ENCODE assay signal across 2 cellular contexts in the genomic region with DNA sequence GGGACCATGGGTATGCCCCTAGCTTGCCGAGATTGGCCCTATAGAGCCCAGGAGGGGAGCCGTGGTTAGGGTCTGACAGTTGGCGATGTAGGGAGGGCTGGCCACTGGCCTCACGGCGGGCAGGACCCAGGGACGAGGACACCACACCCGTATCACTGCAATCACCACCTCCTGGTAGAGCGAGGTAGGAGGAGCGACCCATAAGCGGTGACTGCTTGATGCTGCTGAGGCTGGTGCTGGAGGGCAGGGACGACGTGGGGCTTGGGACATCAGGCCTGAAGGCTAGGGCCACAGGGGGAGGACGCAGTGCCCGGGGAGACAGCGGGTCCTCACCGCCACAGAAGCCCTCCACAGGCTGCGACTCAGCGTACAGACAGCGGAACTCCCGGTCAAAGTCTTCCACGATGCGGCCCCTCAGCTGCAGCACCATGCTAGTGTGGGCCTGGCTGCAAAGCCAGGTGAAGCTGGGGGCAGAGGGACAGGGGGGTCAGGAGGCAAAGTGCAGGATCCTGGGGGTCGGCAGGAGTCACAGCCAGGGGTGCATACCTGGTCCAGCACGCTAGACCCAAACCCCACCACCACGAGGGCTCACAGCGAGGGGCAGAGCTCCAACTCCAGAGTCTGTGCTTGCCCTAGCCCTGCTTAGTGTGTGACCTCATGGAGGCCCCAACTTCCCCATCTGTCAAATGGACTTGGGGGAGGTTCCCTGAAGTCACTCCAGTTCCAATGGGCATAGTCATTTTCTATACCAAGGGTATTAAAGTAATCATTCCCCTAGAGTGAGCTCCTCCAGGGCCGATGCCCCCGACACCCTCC.
TF ChIP-seq lines count a peak whose summit lies in the region.

No MANE protein-coding gene starts in this region.

TF ChIP-seq in HepG2, 621 proteins besides CTCF, POLR2A, EP300 and RAD21 (continues in another document):
- TF ChIP-seq, protein P1, sequence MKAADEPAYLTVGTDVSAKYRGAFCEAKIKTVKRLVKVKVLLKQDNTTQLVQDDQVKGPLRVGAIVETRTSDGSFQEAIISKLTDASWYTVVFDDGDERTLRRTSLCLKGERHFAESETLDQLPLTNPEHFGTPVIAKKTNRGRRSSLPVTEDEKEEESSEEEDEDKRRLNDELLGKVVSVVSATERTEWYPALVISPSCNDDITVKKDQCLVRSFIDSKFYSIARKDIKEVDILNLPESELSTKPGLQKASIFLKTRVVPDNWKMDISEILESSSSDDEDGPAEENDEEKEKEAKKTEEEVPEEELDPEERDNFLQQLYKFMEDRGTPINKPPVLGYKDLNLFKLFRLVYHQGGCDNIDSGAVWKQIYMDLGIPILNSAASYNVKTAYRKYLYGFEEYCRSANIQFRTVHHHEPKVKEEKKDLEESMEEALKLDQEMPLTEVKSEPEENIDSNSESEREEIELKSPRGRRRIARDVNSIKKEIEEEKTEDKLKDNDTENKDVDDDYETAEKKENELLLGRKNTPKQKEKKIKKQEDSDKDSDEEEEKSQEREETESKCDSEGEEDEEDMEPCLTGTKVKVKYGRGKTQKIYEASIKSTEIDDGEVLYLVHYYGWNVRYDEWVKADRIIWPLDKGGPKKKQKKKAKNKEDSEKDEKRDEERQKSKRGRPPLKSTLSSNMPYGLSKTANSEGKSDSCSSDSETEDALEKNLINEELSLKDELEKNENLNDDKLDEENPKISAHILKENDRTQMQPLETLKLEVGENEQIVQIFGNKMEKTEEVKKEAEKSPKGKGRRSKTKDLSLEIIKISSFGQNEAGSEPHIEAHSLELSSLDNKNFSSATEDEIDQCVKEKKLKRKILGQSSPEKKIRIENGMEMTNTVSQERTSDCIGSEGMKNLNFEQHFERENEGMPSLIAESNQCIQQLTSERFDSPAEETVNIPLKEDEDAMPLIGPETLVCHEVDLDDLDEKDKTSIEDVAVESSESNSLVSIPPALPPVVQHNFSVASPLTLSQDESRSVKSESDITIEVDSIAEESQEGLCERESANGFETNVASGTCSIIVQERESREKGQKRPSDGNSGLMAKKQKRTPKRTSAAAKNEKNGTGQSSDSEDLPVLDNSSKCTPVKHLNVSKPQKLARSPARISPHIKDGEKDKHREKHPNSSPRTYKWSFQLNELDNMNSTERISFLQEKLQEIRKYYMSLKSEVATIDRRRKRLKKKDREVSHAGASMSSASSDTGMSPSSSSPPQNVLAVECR (CRISPR knock-in tag; IDR thresholded peaks at IDR 0.05; ENCODE audit: borderline replicate concordance) = peak; percentile 53; the same call in 1 of the 2 replicates
- TF ChIP-seq ISL2 (CRISPR knock-in tag; IDR thresholded peaks at IDR 0.05) = no peak
- no peak for TF ChIP-seq ZNF235 (CRISPR knock-in tag; IDR thresholded peaks at IDR 0.05; ENCODE audit: borderline replicate concordance)
- no peak for TF ChIP-seq CEBPG (CRISPR knock-in tag; IDR thresholded peaks at IDR 0.05)
- peak; percentile 13; the same call in 1 of the 2 replicates for TF ChIP-seq ZNF672 (CRISPR knock-in tag; IDR thresholded peaks at IDR 0.05)
- TF ChIP-seq ZNF430 (CRISPR knock-in tag; IDR thresholded peaks at IDR 0.05) = no peak
- no peak for TF ChIP-seq ZNF274 (CRISPR knock-in tag; IDR thresholded peaks at IDR 0.05)
- TF ChIP-seq ZFP62 (CRISPR knock-in tag; IDR thresholded peaks at IDR 0.05) = no peak
- TF ChIP-seq FLYWCH1 (CRISPR knock-in tag; IDR thresholded peaks at IDR 0.05) = no peak
- 0 out of 2 replicates have a peak, but pooled peaks have one; percentile 38 for TF ChIP-seq ZNF746 (CRISPR knock-in tag; IDR thresholded peaks at IDR 0.05)
- TF ChIP-seq, protein P2, sequence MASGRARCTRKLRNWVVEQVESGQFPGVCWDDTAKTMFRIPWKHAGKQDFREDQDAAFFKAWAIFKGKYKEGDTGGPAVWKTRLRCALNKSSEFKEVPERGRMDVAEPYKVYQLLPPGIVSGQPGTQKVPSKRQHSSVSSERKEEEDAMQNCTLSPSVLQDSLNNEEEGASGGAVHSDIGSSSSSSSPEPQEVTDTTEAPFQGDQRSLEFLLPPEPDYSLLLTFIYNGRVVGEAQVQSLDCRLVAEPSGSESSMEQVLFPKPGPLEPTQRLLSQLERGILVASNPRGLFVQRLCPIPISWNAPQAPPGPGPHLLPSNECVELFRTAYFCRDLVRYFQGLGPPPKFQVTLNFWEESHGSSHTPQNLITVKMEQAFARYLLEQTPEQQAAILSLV (CRISPR knock-in tag; IDR thresholded peaks at IDR 0.05; ENCODE audit: borderline replicate concordance) = peak; percentile 74; the same call in 1 of the 2 replicates
- no peak for TF ChIP-seq ZNF547 (CRISPR knock-in tag; IDR thresholded peaks at IDR 0.05)
- TF ChIP-seq, protein P3, sequence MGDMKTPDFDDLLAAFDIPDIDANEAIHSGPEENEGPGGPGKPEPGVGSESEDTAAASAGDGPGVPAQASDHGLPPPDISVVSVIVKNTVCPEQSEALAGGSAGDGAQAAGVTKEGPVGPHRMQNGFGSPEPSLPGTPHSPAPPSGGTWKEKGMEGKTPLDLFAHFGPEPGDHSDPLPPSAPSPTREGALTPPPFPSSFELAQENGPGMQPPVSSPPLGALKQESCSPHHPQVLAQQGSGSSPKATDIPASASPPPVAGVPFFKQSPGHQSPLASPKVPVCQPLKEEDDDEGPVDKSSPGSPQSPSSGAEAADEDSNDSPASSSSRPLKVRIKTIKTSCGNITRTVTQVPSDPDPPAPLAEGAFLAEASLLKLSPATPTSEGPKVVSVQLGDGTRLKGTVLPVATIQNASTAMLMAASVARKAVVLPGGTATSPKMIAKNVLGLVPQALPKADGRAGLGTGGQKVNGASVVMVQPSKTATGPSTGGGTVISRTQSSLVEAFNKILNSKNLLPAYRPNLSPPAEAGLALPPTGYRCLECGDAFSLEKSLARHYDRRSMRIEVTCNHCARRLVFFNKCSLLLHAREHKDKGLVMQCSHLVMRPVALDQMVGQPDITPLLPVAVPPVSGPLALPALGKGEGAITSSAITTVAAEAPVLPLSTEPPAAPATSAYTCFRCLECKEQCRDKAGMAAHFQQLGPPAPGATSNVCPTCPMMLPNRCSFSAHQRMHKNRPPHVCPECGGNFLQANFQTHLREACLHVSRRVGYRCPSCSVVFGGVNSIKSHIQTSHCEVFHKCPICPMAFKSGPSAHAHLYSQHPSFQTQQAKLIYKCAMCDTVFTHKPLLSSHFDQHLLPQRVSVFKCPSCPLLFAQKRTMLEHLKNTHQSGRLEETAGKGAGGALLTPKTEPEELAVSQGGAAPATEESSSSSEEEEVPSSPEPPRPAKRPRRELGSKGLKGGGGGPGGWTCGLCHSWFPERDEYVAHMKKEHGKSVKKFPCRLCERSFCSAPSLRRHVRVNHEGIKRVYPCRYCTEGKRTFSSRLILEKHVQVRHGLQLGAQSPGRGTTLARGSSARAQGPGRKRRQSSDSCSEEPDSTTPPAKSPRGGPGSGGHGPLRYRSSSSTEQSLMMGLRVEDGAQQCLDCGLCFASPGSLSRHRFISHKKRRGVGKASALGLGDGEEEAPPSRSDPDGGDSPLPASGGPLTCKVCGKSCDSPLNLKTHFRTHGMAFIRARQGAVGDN (CRISPR knock-in tag; IDR thresholded peaks at IDR 0.05) = peak; percentile 72
- TF ChIP-seq TGIF2 (CRISPR knock-in tag; IDR thresholded peaks at IDR 0.05) = no peak
- TF ChIP-seq EED (CRISPR knock-in tag; IDR thresholded peaks at IDR 0.05) = 0 out of 2 replicates have a peak, but pooled peaks have one; percentile 7

TF ChIP-seq in K562, 482 proteins besides CTCF, POLR2A, EP300 and RAD21:
- TF ChIP-seq ZNF121 (CRISPR knock-in tag; conservative IDR thresholded peaks at IDR 0.05) (no peak), TBL1XR1 (IDR thresholded peaks at IDR 0.05; ENCODE audit: low read length in 2 of 2) (no peak), NCOR1 (IDR thresholded peaks at IDR 0.05) (no peak), RFX7 (CRISPR knock-in tag; IDR thresholded peaks at IDR 0.05) (no peak), ZNF217 (CRISPR knock-in tag; IDR thresholded peaks at IDR 0.05) (no peak), ESRRA (IDR thresholded peaks at IDR 0.05; ENCODE audit: borderline replicate concordance, low read depth) (peak; percentile 91)
- TF ChIP-seq, protein P4, sequence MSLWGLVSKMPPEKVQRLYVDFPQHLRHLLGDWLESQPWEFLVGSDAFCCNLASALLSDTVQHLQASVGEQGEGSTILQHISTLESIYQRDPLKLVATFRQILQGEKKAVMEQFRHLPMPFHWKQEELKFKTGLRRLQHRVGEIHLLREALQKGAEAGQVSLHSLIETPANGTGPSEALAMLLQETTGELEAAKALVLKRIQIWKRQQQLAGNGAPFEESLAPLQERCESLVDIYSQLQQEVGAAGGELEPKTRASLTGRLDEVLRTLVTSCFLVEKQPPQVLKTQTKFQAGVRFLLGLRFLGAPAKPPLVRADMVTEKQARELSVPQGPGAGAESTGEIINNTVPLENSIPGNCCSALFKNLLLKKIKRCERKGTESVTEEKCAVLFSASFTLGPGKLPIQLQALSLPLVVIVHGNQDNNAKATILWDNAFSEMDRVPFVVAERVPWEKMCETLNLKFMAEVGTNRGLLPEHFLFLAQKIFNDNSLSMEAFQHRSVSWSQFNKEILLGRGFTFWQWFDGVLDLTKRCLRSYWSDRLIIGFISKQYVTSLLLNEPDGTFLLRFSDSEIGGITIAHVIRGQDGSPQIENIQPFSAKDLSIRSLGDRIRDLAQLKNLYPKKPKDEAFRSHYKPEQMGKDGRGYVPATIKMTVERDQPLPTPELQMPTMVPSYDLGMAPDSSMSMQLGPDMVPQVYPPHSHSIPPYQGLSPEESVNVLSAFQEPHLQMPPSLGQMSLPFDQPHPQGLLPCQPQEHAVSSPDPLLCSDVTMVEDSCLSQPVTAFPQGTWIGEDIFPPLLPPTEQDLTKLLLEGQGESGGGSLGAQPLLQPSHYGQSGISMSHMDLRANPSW (CRISPR knock-in tag; IDR thresholded peaks at IDR 0.05) = no peak
